ENCODE assay signal across 13 cellular contexts in the genomic region with DNA sequence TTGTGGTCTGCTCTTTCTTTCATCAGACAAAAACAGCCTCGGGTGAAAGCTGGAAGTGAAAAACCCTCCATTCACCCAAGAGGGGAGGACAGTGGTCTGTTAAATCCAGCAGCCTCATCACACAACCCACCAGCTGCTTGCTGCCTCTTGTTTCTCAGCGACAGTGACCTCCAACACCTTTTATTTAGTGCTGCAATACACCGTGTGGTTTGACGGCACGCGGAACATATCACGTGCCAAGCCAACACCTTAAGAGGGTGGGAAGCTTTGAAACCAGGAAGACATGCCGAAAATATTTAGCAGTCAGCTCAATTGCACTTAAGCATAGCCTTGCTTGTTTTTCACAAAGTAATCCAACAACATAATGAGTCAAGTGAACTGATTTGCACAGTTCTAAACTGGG. TPM values are rescaled to one million over a fixed set of nuclear protein-coding genes. Genes with fewer than 3 reads are reported as not detected.
DNase-seq lines count a peak whose midpoint lies in the region; ATAC-seq and TF ChIP-seq lines count a peak whose summit lies in the region.
"Had no signal": no experiment of that assay in that cellular context is flagged by ENCODE, and none has a peak within 500 bp of the region (broad histone marks: within the 10 kb centered on the region; RNA-seq: fewer than 3 reads in every experiment).

No MANE protein-coding gene starts in this region.

- ATAC-seq in HG03097 (IDR thresholded peaks at IDR 0.05; ENCODE audit: low FRiP score, unreplicated experiment) = no peak

- H3K36me3 Mint-ChIP-seq in Calu3 (ENCODE audit: insufficient read depth, unreplicated experiment) = peaks cover 10% of the 10 kb centered on the region
- H3K36me3 Mint-ChIP-seq in osteocyte (ENCODE audit: unreplicated experiment) = no peaks in the 10 kb centered on the region

- TF ChIP-seq CTCF in Calu3 (IDR thresholded peaks at IDR 0.05; ENCODE audit: unreplicated experiment) = no peak
- no peak for TF ChIP-seq CTCF in osteocyte (IDR thresholded peaks at IDR 0.05)

- intact Hi-C loops in Calu3 (cut with micrococcal nuclease; ENCODE audit: unreplicated experiment) = no loop called here

- H3K27me3 Mint-ChIP-seq in Calu3 (ENCODE audit: unreplicated experiment) (no peaks in the 10 kb centered on the region), osteocyte (ENCODE audit: unreplicated experiment) (no peaks in the 10 kb centered on the region)

- peaks cover 13% of the 10 kb centered on the region for H3K4me1 Mint-ChIP-seq in Calu3 (ENCODE audit: low read depth, unreplicated experiment)
- no peaks in the 10 kb centered on the region for H3K4me1 Mint-ChIP-seq in osteocyte (ENCODE audit: unreplicated experiment)
- H3K4me1 Mint-ChIP-seq: B cell had no signal

- CTCF ChIA-PET in Calu3 (lab: Charles Lee) = interaction anchor here (1.1 kb wide), 1 partner anchor 14 kb away, joined by 4 read pairs; no protein-coding TSS in a partner anchor

- peak overlapping the region; percentile 35 for H3K27ac ChIP-seq in epithelial cell of prostate
- H3K27ac ChIP-seq: brain microvascular endothelial cell had no signal

- H3K9me3 Mint-ChIP-seq in Calu3 (ENCODE audit: low read depth, unreplicated experiment) = no peaks in the 10 kb centered on the region
- no peaks in the 10 kb centered on the region for H3K9me3 Mint-ChIP-seq in osteocyte (ENCODE audit: unreplicated experiment)

- BruUV-seq in Calu3 (replicated peaks; lab: Mats Ljungman, UMichigan) = no TSS peak

- H3K4me3 Mint-ChIP-seq in Calu3 (ENCODE audit: low read depth, unreplicated experiment) = no peak overlapping the region
- no peak overlapping the region for H3K4me3 Mint-ChIP-seq in osteocyte (ENCODE audit: unreplicated experiment)
- H3K4me3 Mint-ChIP-seq: B cell had no signal

- H3K27ac Mint-ChIP-seq in Calu3 (ENCODE audit: unreplicated experiment) (peak overlapping the region; percentile 86), osteocyte (ENCODE audit: unreplicated experiment) (no peak overlapping the region)
- H3K27ac Mint-ChIP-seq: B cell had no signal

- peak; percentile 21 for DNase-seq in Calu3
- peak; percentile 34 for DNase-seq in HPDE6-E6E7 (ENCODE audit: extremely low spot score)
- DNase-seq in epithelial cell of prostate (ENCODE audit: low read depth, low spot score) = peak; percentile 40
- DNase-seq in osteocyte (ENCODE audit: extremely low spot score, unreplicated experiment) = peak; percentile 23
- DNase-seq in NCI-H128 (lab: John Stamatoyannopoulos, UW; ENCODE audit: unreplicated experiment) = no peak
- DNase-seq in NCI-H146 (lab: John Stamatoyannopoulos, UW) = no peak
- DNase-seq in dedifferentiated amniotic fluid mesenchymal stem cell (ENCODE audit: extremely low spot score) = no peak
- DNase-seq: activated T-cell treated with anti-CD3 and anti-CD28 coated beads for 4 hours, brain microvascular endothelial cell, Karpas-422, mesenchymal stem cell had no signal

RNA-seq across cellular contexts. Expression of a gene that starts 39.8 kb away (rescaled TPM):
- total RNA-seq in Calu3 (2022) (16.4 and 16.9 TPM in 2 replicates), osteocyte (45.2 and 50.7 TPM in 2 replicates)

RNA-seq across cellular contexts. Expression of a gene that starts 55.5 kb away (rescaled TPM):
- total RNA-seq in Calu3 (2022) (14.0 and 17.0 TPM in 2 replicates), osteocyte (0.59 and 1.5 TPM in 2 replicates)

Comparison
In these comparisons a context has a peak if more than half of its experiments do, and no peak if none do; other contexts are left out.
1. DNase-seq: peak in Calu3 (single experiment), HPDE6-E6E7 (single experiment), epithelial cell of prostate (single experiment) and osteocyte (single experiment); none in NCI-H128 (single experiment), NCI-H146 (single experiment) and dedifferentiated amniotic fluid mesenchymal stem cell (single experiment).